In genomic region chr16:13553453-13553985, GRCh38 we compare ENCODE assay signal across 25 cellular contexts.
"Had no signal": no experiment of that assay in that cellular context is flagged by ENCODE, and none has a peak within 500 bp of the region (broad histone marks: within the 10 kb centered on the region; RNA-seq: fewer than 3 reads in every experiment).

No MANE protein-coding gene starts in this region.

- H3K4me3 ChIP-seq: PC-9 had no signal

- FAIRE-seq: astrocyte had no signal

- H2AFZ ChIP-seq: PC-9 had no signal

- H3K27ac ChIP-seq: KMS-11, PC-9, VCaP had no signal

- H3K4me2 ChIP-seq: KMS-11, PC-9 had no signal

- DNase-seq: activated CD4-positive, alpha-beta memory T cell treated with anti-CD3 and anti-CD28 coated beads, Interleukin-2, amount 10 ng/mL, durations not matched to agents 7 days and 5 days; activated CD4-positive, alpha-beta T cell treated with anti-CD3 and anti-CD28 coated beads for 36 hours; activated CD4-positive, alpha-beta T cell treated with anti-CD3 and anti-CD28 coated beads, Interleukin-2, amount 50 U/mL, for 1 hour; activated gamma-delta T cell; activated naive CD4-positive, alpha-beta T cell treated with anti-CD3 and anti-CD28 coated beads for 36 hours; activated T-cell treated with anti-CD3 and anti-CD28 coated beads for 4 hours; activated T-cell treated with anti-CD3 and anti-CD28 coated beads, Interleukin-2, amount 50 U/mL, for 48 hours; amygdala; MV-4-11; NCI-H1092 treated with DMSO at 0.1 percent for 48 hours; NCI-H1417 treated with DMSO at 0.1 percent for 48 hours; NCI-H1694 treated with DMSO at 0.1 percent for 48 hours; NCI-H2029 treated with DMSO at 0.1 percent for 48 hours; NCI-H345; NCI-H510A; NCI-H526 treated with DMSO at 0.1 percent for 48 hours; PC-9; SIG-M5; T-cell; T-helper 2 cell; T1000 had no signal

- ATAC-seq: activated CD4-positive, alpha-beta T cell treated with anti-CD3 and anti-CD28 coated beads for 36 hours; activated T-helper 17 cell treated with anti-CD3 and anti-CD28 coated beads, Interleukin-2, amount 50 U/mL, for 72 hours; T-cell had no signal

- H3K9ac ChIP-seq: KMS-11 had no signal
